ENCODE assay signal across 8 cellular contexts in genomic region chr1:202968895-202969295, GRCh38. TPM values are rescaled to one million over a fixed set of nuclear protein-coding genes. Genes with fewer than 3 reads are reported as not detected.
A peak's percentile ranks its signal among the peaks of the same experiment; 100 is the strongest.
DNase-seq lines count a peak whose midpoint lies in the region; ATAC-seq and TF ChIP-seq lines count a peak whose summit lies in the region.

No MANE protein-coding gene starts in this region.

- H3K9me3 Mint-ChIP-seq in activated T-cell treated with anti-CD3 and anti-CD28 coated beads, Interleukin-2, amount 50 U/mL, for 72 hours: no peaks in the 10 kb centered on the region

- H3K4me3 ChIP-seq in AG09309 (ENCODE audit: control insufficient read depth, low read depth, low read length): no peak overlapping the region
- H3K4me3 ChIP-seq in GM12875 (ENCODE audit: low read depth, low read length): no peak overlapping the region
- H3K4me3 ChIP-seq in trophoblast cell (ENCODE audit: low read depth, low read length): no peak overlapping the region

- no peaks in the 10 kb centered on the region for H3K36me3 Mint-ChIP-seq in activated T-cell treated with anti-CD3 and anti-CD28 coated beads, Interleukin-2, amount 50 U/mL, for 72 hours (ENCODE audit: insufficient read depth in 2 of 2)

- ATAC-seq in HG03095 (IDR thresholded peaks at IDR 0.05; ENCODE audit: unreplicated experiment): peak; percentile 53
- ATAC-seq in activated T-cell treated with anti-CD3 and anti-CD28 coated beads, Interleukin-2, amount 50 U/mL, for 72 hours (replicated peaks in 1 of 2): peak; percentile 43 to 56

- H2BK12ac ChIP-seq in trophoblast cell (ENCODE audit: low read length): no peak overlapping the region

- H3K4ac ChIP-seq in trophoblast cell (ENCODE audit: low read depth, low read length): no peak overlapping the region

- H2BK5ac ChIP-seq in trophoblast cell (ENCODE audit: low read depth, low read length, poor library complexity): no peak overlapping the region

- no peak overlapping the region for H3K4me2 ChIP-seq in trophoblast cell (ENCODE audit: low read length)

- WGBS in trophoblast cell (ENCODE audit: extremely low coverage, insufficient coverage, insufficient read length): no CpG with 5 or more reads among the region's 5 CpGs

- H3K4me1 ChIP-seq in trophoblast cell (ENCODE audit: control insufficient read depth in 1 of 2, insufficient read depth in 2 of 2, low read length in 2 of 2): peaks cover 19 to 25% of the 10 kb centered on the region in 2 experiments

- H3K27ac Mint-ChIP-seq in activated T-cell treated with anti-CD3 and anti-CD28 coated beads, Interleukin-2, amount 50 U/mL, for 72 hours: no peak overlapping the region

- H3K79me2 ChIP-seq in trophoblast cell (ENCODE audit: control insufficient read depth, insufficient read depth, low read length, poor library complexity): peaks cover 11% of the 10 kb centered on the region

- H4K8ac ChIP-seq in trophoblast cell (ENCODE audit: low read depth, low read length): no peak overlapping the region

- H3K9me3 ChIP-seq in trophoblast cell (ENCODE audit: insufficient read depth, low read depth, low read length): peaks cover 2% of the 10 kb centered on the region

- TF ChIP-seq CTCF in AG09309 (IDR thresholded peaks at IDR 0.05; ENCODE audit: control insufficient read depth, insufficient read depth, low read depth, low read length, missing control alignments): peak; percentile 89
- peak; percentile 83 for TF ChIP-seq CTCF in GM12875 (IDR thresholded peaks at IDR 0.05; ENCODE audit: borderline replicate concordance, insufficient read depth, low read depth, low read length)

- no peak overlapping the region for H2BK120ac ChIP-seq in trophoblast cell (ENCODE audit: insufficient read depth, low read length, poor library complexity)

- H3K4me3 Mint-ChIP-seq in activated T-cell treated with anti-CD3 and anti-CD28 coated beads, Interleukin-2, amount 50 U/mL, for 72 hours: peak overlapping the region; percentile 24 to 96

- no peak overlapping the region for H3K9ac ChIP-seq in trophoblast cell (ENCODE audit: low read length)

- no peak overlapping the region for H3K27ac ChIP-seq in trophoblast cell (ENCODE audit: low read depth, low read length)

- no peaks in the 10 kb centered on the region for H3K27me3 Mint-ChIP-seq in activated T-cell treated with anti-CD3 and anti-CD28 coated beads, Interleukin-2, amount 50 U/mL, for 72 hours (ENCODE audit: low read depth)

- peaks cover 19% of the 10 kb centered on the region for H3K79me1 ChIP-seq in trophoblast cell (ENCODE audit: low read length)

- no peaks in the 10 kb centered on the region for H3K27me3 ChIP-seq in trophoblast cell (ENCODE audit: insufficient read depth, low read length)

- peaks cover 39% of the 10 kb centered on the region for H3K4me1 Mint-ChIP-seq in activated T-cell treated with anti-CD3 and anti-CD28 coated beads, Interleukin-2, amount 50 U/mL, for 72 hours (ENCODE audit: low read depth)

- DNase-seq in AG09309 (ENCODE audit: low read depth): peak; percentile 29
- DNase-seq in NCI-H510A (lab: John Stamatoyannopoulos, UW): peak; percentile 15
- peak; percentile 39 to 49 for DNase-seq in activated T-cell treated with anti-CD3 and anti-CD28 coated beads, Interleukin-2, amount 50 U/mL, for 72 hours
- peak; percentile 79 for DNase-seq in germinal center (ENCODE audit: low spot score)
- DNase-seq in trophoblast cell: peak; percentile 31 to 67
- DNase-seq in NCI-H1048 (lab: John Stamatoyannopoulos, UW): no peak

- H3K18ac ChIP-seq in trophoblast cell (ENCODE audit: low read length): no peak overlapping the region

- peak overlapping the region; percentile 15 for H2AFZ ChIP-seq in trophoblast cell (ENCODE audit: insufficient read depth, low read length, poor library complexity)

- no peak overlapping the region for H4K91ac ChIP-seq in trophoblast cell (ENCODE audit: low read depth, low read length)

- peaks cover 3 to 4% of the 10 kb centered on the region in 2 experiments for H3K36me3 ChIP-seq in trophoblast cell (ENCODE audit: control insufficient read depth in 1 of 2, insufficient read depth in 2 of 2, low read length in 2 of 2)

- H4K12ac ChIP-seq in trophoblast cell (ENCODE audit: low read depth, low read length): no peak overlapping the region

- no peak overlapping the region for H2AK5ac ChIP-seq in trophoblast cell (ENCODE audit: low read length)

- H3K14ac ChIP-seq in trophoblast cell (ENCODE audit: low read length): no peak overlapping the region

- H3K23ac ChIP-seq in trophoblast cell (ENCODE audit: low read length): no peak overlapping the region

RNA-seq across cellular contexts. Expression of gene CYB5R1, which starts 1.8 kb away (rescaled TPM):
- total RNA-seq in activated T-cell treated with anti-CD3 and anti-CD28 coated beads, Interleukin-2, amount 50 U/mL, for 72 hours: 10 to 100 TPM; 24.9 to 30.1 TPM
- 70.3 and 78.5 TPM in 2 replicates for polyA plus RNA-seq in trophoblast cell (2013)

RNA-seq across cellular contexts. Expression of gene ADIPOR1, which starts 10.8 kb away (rescaled TPM):
- 10 to 100 TPM; 72.0 to 75.3 TPM for total RNA-seq in activated T-cell treated with anti-CD3 and anti-CD28 coated beads, Interleukin-2, amount 50 U/mL, for 72 hours
- polyA plus RNA-seq in trophoblast cell (2013): 91.4 and 100 TPM in 2 replicates

RNA-seq across cellular contexts. Expression of gene TMEM183A, which starts 38.3 kb away (rescaled TPM):
- 10 to 100 TPM; 63.8 to 80.7 TPM for total RNA-seq in activated T-cell treated with anti-CD3 and anti-CD28 coated beads, Interleukin-2, amount 50 U/mL, for 72 hours
- 46.3 and 46.7 TPM in 2 replicates for polyA plus RNA-seq in trophoblast cell (2013)

RNA-seq across cellular contexts. Expression of gene KLHL12, which starts 41.9 kb away (rescaled TPM):
- 10 to 100 TPM; 43.8 to 52.5 TPM for total RNA-seq in activated T-cell treated with anti-CD3 and anti-CD28 coated beads, Interleukin-2, amount 50 U/mL, for 72 hours
- polyA plus RNA-seq in trophoblast cell (2013): 9.7 and 10.1 TPM in 2 replicates

RNA-seq across cellular contexts. Expression of gene PPFIA4, which starts 57.4 kb away (rescaled TPM):
- total RNA-seq in activated T-cell treated with anti-CD3 and anti-CD28 coated beads, Interleukin-2, amount 50 U/mL, for 72 hours: 10 to 100 TPM in 1 of 2 donors, 1 to 10 TPM in 1; 5.4 to 18.8 TPM
- 0.68 and 1.1 TPM in 2 replicates for polyA plus RNA-seq in trophoblast cell (2013)
